Comparison of ENCODE assay signal across 8 cellular contexts in genomic region chr13:100392709-100393630, GRCh38.
DNase-seq lines count a peak whose midpoint lies in the region; ATAC-seq and TF ChIP-seq lines count a peak whose summit lies in the region.

No MANE protein-coding gene starts in this region.

- ATAC-seq in activated B cell treated with CpG ODN at 0.5 μM for 24 hours (ENCODE audit: low read depth) = peak; percentile 64

- no peak overlapping the region for H2BK15ac ChIP-seq in mesendoderm (replicated peaks; ENCODE audit: low read depth)

- H3K4me2 ChIP-seq in mesendoderm (ENCODE audit: low read length) = no peak overlapping the region

- H3K79me1 ChIP-seq in mesendoderm (ENCODE audit: low read length) = no peaks in the 10 kb centered on the region

- no peaks in the 10 kb centered on the region for H3K79me2 ChIP-seq in mesendoderm (ENCODE audit: control insufficient read depth, insufficient read depth, low read length)

- H3K4me3 Mint-ChIP-seq in activated B cell treated with CpG ODN at 0.5 μM for 24 hours = no peak overlapping the region

- H4K8ac ChIP-seq in mesendoderm (ENCODE audit: low read depth, low read length) = no peak overlapping the region

- H3K36me3 Mint-ChIP-seq in activated B cell treated with CpG ODN at 0.5 μM for 24 hours (ENCODE audit: low read depth) = peaks cover 3% of the 10 kb centered on the region

- H3K36me3 ChIP-seq in HUES6 (ENCODE audit: control insufficient read depth, insufficient read depth, low read length) = no peaks in the 10 kb centered on the region
- no peaks in the 10 kb centered on the region for H3K36me3 ChIP-seq in mesendoderm (ENCODE audit: control insufficient read depth, insufficient read depth, low read length)

- H3K27me3 Mint-ChIP-seq in activated B cell treated with CpG ODN at 0.5 μM for 24 hours = no peaks in the 10 kb centered on the region

- peaks cover 5% of the 10 kb centered on the region for H3K4me1 Mint-ChIP-seq in activated B cell treated with CpG ODN at 0.5 μM for 24 hours

- H2BK120ac ChIP-seq in mesendoderm (ENCODE audit: low read depth, low read length) = no peak overlapping the region

- peak overlapping the region; percentile 35 for H3K9ac ChIP-seq in HUES6 (ENCODE audit: low read length)
- no peak overlapping the region for H3K9ac ChIP-seq in mesendoderm (ENCODE audit: low read length)

- no peak overlapping the region for H3K23ac ChIP-seq in mesendoderm (ENCODE audit: low read length)

- peak; percentile 71 for DNase-seq in NK-92 treated with Interleukin-12 subunit alpha and Interleukin-12 subunit beta, amount 100 ng/mL, for 24 hours (lab: John Stamatoyannopoulos, UW)
- DNase-seq in NK-92 (lab: John Stamatoyannopoulos, UW; ENCODE audit: unreplicated experiment) = no peak
- DNase-seq in activated B cell treated with CpG ODN at 0.5 μM for 24 hours = no peak
- DNase-seq in dedifferentiated amniotic fluid mesenchymal stem cell (ENCODE audit: extremely low spot score) = peak; percentile 99
- peak; percentile 99 for DNase-seq in mesendoderm
- peak; percentile 74 for DNase-seq in stimulated activated CD8-positive, alpha-beta memory T cell treated with anti-CD3 and anti-CD28 coated beads, Interleukin-4, amount 100 ng/mL, for 48 hours
- DNase-seq in NCI-H1092 treated with DMSO at 0.1 percent for 48 hours (lab: John Stamatoyannopoulos, UW) = no peak

- H3K27ac ChIP-seq in HUES6 (ENCODE audit: low read depth, low read length) = peak overlapping the region; percentile 83
- no peak overlapping the region for H3K27ac ChIP-seq in mesendoderm (ENCODE audit: low read depth, low read length)

- peak overlapping the region; percentile 47 for H3K18ac ChIP-seq in mesendoderm (ENCODE audit: low read length)

- peaks cover 33% of the 10 kb centered on the region for H3K4me1 ChIP-seq in HUES6 (ENCODE audit: control insufficient read depth, insufficient read depth, low read length)
- H3K4me1 ChIP-seq in mesendoderm (ENCODE audit: control insufficient read depth, low read depth, low read length) = no peaks in the 10 kb centered on the region

- H2BK5ac ChIP-seq in mesendoderm (ENCODE audit: low read length) = no peak overlapping the region

- CTCF ChIA-PET in activated B cell treated with CpG ODN at 0.5 μM for 24 hours (lab: Charles Lee) = no interaction called here

- H3K9me3 ChIP-seq in HUES6 (ENCODE audit: control insufficient read depth, insufficient read depth, low read depth, low read length) = no peaks in the 10 kb centered on the region

- H3K4me3 ChIP-seq in HUES6 (ENCODE audit: low read depth, low read length) (no peak overlapping the region), mesendoderm (ENCODE audit: low read length) (no peak overlapping the region)

- H3K27me3 ChIP-seq in HUES6 (ENCODE audit: control insufficient read depth, insufficient read depth, low read length) (no peaks in the 10 kb centered on the region), mesendoderm (ENCODE audit: insufficient read depth, low read length, poor library complexity) (no peaks in the 10 kb centered on the region)

- H3K27ac Mint-ChIP-seq in activated B cell treated with CpG ODN at 0.5 μM for 24 hours = no peak overlapping the region

- no CpG with 5 or more reads among the region's 12 CpGs for WGBS in mesendoderm (ENCODE audit: extremely low coverage, insufficient coverage, low lambda C conversion rate)

- no peaks in the 10 kb centered on the region for H3K9me3 Mint-ChIP-seq in activated B cell treated with CpG ODN at 0.5 μM for 24 hours

- TF ChIP-seq CTCF in activated B cell treated with CpG ODN at 0.5 μM for 24 hours (IDR thresholded peaks at IDR 0.05) = no peak

- H4K5ac ChIP-seq in mesendoderm (ENCODE audit: low read length) = no peak overlapping the region

- intact Hi-C loops in activated B cell treated with CpG ODN at 0.5 μM for 24 hours (cut with micrococcal nuclease) = no loop called here

- H3K4ac ChIP-seq in mesendoderm (ENCODE audit: low read depth, low read length) = no peak overlapping the region

- POLR2A ChIA-PET in activated B cell treated with CpG ODN at 0.5 μM for 24 hours (lab: Charles Lee) = no interaction called here

- H3K56ac ChIP-seq in mesendoderm (ENCODE audit: low read length) = no peak overlapping the region

- H2AK5ac ChIP-seq in mesendoderm (ENCODE audit: low read length) = no peak overlapping the region

Comparison
In these comparisons a context has a peak if more than half of its experiments do, and no peak if none do; other contexts are left out.
1. DNase-seq: peak in NK-92 treated with Interleukin-12 subunit alpha and Interleukin-12 subunit beta, amount 100 ng/mL, for 24 hours (single experiment), dedifferentiated amniotic fluid mesenchymal stem cell (single experiment), mesendoderm (single experiment) and stimulated activated CD8-positive, alpha-beta memory T cell treated with anti-CD3 and anti-CD28 coated beads, Interleukin-4, amount 100 ng/mL, for 48 hours (single experiment); none in NK-92 (single experiment), activated B cell treated with CpG ODN at 0.5 μM for 24 hours (single experiment) and NCI-H1092 treated with DMSO at 0.1 percent for 48 hours (single experiment).